Comparison of ENCODE assay signal across 2 cellular contexts in the genomic region with DNA sequence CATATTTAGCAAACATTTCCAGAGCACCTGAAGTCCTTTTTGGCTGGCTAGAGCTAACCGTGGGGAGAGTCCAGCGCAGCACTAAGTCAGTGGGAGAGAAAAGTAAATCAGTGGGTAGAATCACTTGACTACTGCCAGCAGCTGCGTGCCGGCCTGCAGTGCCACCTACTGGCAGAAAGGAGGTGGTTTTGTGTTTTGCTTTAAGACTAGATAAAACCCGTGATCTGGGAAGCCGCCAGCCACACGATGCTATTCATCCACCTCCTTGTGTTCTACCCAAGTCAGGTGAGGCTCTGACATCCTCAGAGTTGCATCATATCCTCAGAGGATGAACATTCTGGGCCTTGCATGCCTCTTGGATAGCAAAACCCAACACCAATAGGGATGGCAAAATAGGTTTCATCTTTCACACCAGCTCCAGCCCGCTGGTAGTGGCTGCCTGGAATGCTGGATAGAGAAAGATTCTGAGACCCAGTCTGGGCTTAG.
TF ChIP-seq lines count a peak whose summit lies in the region.

No MANE protein-coding gene starts in this region.

TF ChIP-seq in HEK293T, 16 proteins besides CTCF, POLR2A, EP300 and RAD21:
- TF ChIP-seq ZNF384 (IDR thresholded peaks at IDR 0.05) = no peak

TF ChIP-seq in H1, 55 proteins besides CTCF, POLR2A, EP300 and RAD21:
- TF ChIP-seq TAF1 (IDR thresholded peaks at IDR 0.05; ENCODE audit: low read depth, low read length) (no peak), CEBPB (IDR thresholded peaks at IDR 0.05; ENCODE audit: low read depth, low read length) (peak; percentile 95), KDM5A (IDR thresholded peaks at IDR 0.05; ENCODE audit: low read length) (no peak), HDAC2 (IDR thresholded peaks at IDR 0.05; ENCODE audit: borderline replicate concordance in 1 of 2, low read depth in 2 of 2, low read length in 2 of 2) (no peak), CBX5 (IDR thresholded peaks at IDR 0.05; ENCODE audit: low read depth, low read length) (no peak), POU5F1 (IDR thresholded peaks at IDR 0.05; ENCODE audit: low read depth, low read length) (no peak), EGR1 (IDR thresholded peaks at IDR 0.05; ENCODE audit: borderline replicate concordance, low read depth, low read length) (no peak), JUN (IDR thresholded peaks at IDR 0.05; ENCODE audit: low read depth, low read length) (no peak), BCL11A (IDR thresholded peaks at IDR 0.05; ENCODE audit: low read depth in 2 of 2, low read length in 2 of 2) (no peak), SIX5 (IDR thresholded peaks at IDR 0.05; ENCODE audit: low read depth, low read length) (no peak), TEAD4 (IDR thresholded peaks at IDR 0.05; ENCODE audit: low read depth, low read length) (no peak), TAF7 (optimal IDR thresholded peaks at IDR 0.05; ENCODE audit: borderline replicate concordance, low read depth, low read length) (no peak), RFX5 (IDR thresholded peaks at IDR 0.05; ENCODE audit: borderline replicate concordance, low read depth, low read length) (no peak), NRF1 (IDR thresholded peaks at IDR 0.05; ENCODE audit: low read depth, low read length) (no peak), BRCA1 (IDR thresholded peaks at IDR 0.05; ENCODE audit: low read depth, low read length) (no peak), RXRA (IDR thresholded peaks at IDR 0.05; ENCODE audit: insufficient read depth, low read depth, low read length) (no peak), CHD1 (IDR thresholded peaks at IDR 0.05; ENCODE audit: low read depth, low read length) (no peak), CHD2 (IDR thresholded peaks at IDR 0.05; ENCODE audit: low read length) (no peak), SP1 (IDR thresholded peaks at IDR 0.05; ENCODE audit: low read depth, low read length) (no peak), SP2 (IDR thresholded peaks at IDR 0.05; ENCODE audit: low read length) (no peak), HDAC6 (IDR thresholded peaks at IDR 0.05; ENCODE audit: low read depth, low read length) (no peak), CREB1 (IDR thresholded peaks at IDR 0.05) (0 out of 2 replicates have a peak, but pooled peaks have one; percentile 10)
- TF ChIP-seq, protein P1, sequence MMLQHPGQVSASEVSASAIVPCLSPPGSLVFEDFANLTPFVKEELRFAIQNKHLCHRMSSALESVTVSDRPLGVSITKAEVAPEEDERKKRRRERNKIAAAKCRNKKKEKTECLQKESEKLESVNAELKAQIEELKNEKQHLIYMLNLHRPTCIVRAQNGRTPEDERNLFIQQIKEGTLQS (IDR thresholded peaks at IDR 0.05; ENCODE audit: insufficient read depth, low read depth, low read length) = 0 out of 2 replicates have a peak, but pooled peaks have one; percentile 46
- TF ChIP-seq, protein P2, sequence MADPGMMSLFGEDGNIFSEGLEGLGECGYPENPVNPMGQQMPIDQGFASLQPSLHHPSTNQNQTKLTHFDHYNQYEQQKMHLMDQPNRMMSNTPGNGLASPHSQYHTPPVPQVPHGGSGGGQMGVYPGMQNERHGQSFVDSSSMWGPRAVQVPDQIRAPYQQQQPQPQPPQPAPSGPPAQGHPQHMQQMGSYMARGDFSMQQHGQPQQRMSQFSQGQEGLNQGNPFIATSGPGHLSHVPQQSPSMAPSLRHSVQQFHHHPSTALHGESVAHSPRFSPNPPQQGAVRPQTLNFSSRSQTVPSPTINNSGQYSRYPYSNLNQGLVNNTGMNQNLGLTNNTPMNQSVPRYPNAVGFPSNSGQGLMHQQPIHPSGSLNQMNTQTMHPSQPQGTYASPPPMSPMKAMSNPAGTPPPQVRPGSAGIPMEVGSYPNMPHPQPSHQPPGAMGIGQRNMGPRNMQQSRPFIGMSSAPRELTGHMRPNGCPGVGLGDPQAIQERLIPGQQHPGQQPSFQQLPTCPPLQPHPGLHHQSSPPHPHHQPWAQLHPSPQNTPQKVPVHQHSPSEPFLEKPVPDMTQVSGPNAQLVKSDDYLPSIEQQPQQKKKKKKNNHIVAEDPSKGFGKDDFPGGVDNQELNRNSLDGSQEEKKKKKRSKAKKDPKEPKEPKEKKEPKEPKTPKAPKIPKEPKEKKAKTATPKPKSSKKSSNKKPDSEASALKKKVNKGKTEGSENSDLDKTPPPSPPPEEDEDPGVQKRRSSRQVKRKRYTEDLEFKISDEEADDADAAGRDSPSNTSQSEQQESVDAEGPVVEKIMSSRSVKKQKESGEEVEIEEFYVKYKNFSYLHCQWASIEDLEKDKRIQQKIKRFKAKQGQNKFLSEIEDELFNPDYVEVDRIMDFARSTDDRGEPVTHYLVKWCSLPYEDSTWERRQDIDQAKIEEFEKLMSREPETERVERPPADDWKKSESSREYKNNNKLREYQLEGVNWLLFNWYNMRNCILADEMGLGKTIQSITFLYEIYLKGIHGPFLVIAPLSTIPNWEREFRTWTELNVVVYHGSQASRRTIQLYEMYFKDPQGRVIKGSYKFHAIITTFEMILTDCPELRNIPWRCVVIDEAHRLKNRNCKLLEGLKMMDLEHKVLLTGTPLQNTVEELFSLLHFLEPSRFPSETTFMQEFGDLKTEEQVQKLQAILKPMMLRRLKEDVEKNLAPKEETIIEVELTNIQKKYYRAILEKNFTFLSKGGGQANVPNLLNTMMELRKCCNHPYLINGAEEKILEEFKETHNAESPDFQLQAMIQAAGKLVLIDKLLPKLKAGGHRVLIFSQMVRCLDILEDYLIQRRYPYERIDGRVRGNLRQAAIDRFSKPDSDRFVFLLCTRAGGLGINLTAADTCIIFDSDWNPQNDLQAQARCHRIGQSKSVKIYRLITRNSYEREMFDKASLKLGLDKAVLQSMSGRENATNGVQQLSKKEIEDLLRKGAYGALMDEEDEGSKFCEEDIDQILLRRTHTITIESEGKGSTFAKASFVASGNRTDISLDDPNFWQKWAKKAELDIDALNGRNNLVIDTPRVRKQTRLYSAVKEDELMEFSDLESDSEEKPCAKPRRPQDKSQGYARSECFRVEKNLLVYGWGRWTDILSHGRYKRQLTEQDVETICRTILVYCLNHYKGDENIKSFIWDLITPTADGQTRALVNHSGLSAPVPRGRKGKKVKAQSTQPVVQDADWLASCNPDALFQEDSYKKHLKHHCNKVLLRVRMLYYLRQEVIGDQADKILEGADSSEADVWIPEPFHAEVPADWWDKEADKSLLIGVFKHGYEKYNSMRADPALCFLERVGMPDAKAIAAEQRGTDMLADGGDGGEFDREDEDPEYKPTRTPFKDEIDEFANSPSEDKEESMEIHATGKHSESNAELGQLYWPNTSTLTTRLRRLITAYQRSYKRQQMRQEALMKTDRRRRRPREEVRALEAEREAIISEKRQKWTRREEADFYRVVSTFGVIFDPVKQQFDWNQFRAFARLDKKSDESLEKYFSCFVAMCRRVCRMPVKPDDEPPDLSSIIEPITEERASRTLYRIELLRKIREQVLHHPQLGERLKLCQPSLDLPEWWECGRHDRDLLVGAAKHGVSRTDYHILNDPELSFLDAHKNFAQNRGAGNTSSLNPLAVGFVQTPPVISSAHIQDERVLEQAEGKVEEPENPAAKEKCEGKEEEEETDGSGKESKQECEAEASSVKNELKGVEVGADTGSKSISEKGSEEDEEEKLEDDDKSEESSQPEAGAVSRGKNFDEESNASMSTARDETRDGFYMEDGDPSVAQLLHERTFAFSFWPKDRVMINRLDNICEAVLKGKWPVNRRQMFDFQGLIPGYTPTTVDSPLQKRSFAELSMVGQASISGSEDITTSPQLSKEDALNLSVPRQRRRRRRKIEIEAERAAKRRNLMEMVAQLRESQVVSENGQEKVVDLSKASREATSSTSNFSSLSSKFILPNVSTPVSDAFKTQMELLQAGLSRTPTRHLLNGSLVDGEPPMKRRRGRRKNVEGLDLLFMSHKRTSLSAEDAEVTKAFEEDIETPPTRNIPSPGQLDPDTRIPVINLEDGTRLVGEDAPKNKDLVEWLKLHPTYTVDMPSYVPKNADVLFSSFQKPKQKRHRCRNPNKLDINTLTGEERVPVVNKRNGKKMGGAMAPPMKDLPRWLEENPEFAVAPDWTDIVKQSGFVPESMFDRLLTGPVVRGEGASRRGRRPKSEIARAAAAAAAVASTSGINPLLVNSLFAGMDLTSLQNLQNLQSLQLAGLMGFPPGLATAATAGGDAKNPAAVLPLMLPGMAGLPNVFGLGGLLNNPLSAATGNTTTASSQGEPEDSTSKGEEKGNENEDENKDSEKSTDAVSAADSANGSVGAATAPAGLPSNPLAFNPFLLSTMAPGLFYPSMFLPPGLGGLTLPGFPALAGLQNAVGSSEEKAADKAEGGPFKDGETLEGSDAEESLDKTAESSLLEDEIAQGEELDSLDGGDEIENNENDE (IDR thresholded peaks at IDR 0.05; ENCODE audit: insufficient replicate concordance, low read length) = no peak
- TF ChIP-seq, protein P3, sequence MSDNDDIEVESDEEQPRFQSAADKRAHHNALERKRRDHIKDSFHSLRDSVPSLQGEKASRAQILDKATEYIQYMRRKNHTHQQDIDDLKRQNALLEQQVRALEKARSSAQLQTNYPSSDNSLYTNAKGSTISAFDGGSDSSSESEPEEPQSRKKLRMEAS (IDR thresholded peaks at IDR 0.05) = peak; percentile 44; the same call in 1 of the 2 replicates
